1 cellular context compared by ENCODE assay signal in genomic region chr14:74611672-74612345, GRCh38.
TF ChIP-seq lines count a peak whose summit lies in the region.

Gene LTBP2, minus strand, starts transcription at chr14:74612237. Its CDS starts 293 bp downstream, at chr14:74611944.

TF ChIP-seq in HepG2, 621 proteins besides CTCF, POLR2A, EP300 and RAD21 (continued from another document):
- no peak for TF ChIP-seq E2F1 (CRISPR knock-in tag; IDR thresholded peaks at IDR 0.05)
- TF ChIP-seq FIP1L1 (IDR thresholded peaks at IDR 0.05; ENCODE audit: borderline replicate concordance, insufficient read depth, low read depth, low read length), result no peak
- no peak for TF ChIP-seq TCF7 (IDR thresholded peaks at IDR 0.05; ENCODE audit: low read depth)
- TF ChIP-seq ZNF124 (CRISPR knock-in tag; IDR thresholded peaks at IDR 0.05), result no peak
- no peak for TF ChIP-seq NFRKB (IDR thresholded peaks at IDR 0.05)
- no peak for TF ChIP-seq KIAA2018 (CRISPR knock-in tag; IDR thresholded peaks at IDR 0.05; ENCODE audit: borderline replicate concordance)
